Comparison of ENCODE assay signal across 1 cellular context in the genomic region with DNA sequence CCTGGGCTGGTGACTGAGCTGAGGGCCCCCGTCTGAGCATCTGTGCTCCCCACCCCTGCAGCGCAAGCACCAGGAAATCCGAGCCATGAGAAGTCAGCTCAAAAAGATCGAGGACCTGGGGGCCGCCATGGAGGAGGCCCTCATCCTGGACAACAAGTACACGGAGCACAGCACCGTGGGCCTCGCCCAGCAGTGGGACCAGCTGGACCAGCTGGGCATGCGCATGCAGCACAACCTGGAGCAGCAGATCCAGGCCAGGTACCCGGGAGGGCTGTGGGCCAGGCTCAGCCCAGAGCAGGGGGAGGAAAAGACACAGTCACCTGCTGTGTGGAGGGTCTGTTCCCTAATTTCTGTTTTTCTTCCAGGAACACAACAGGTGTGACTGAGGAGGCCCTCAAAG.
TF ChIP-seq lines count a peak whose summit lies in the region.

No MANE protein-coding gene starts in this region.

TF ChIP-seq in HCT116, 20 proteins besides CTCF, POLR2A, EP300 and RAD21 (continued from another document):
- TF ChIP-seq, protein P1, sequence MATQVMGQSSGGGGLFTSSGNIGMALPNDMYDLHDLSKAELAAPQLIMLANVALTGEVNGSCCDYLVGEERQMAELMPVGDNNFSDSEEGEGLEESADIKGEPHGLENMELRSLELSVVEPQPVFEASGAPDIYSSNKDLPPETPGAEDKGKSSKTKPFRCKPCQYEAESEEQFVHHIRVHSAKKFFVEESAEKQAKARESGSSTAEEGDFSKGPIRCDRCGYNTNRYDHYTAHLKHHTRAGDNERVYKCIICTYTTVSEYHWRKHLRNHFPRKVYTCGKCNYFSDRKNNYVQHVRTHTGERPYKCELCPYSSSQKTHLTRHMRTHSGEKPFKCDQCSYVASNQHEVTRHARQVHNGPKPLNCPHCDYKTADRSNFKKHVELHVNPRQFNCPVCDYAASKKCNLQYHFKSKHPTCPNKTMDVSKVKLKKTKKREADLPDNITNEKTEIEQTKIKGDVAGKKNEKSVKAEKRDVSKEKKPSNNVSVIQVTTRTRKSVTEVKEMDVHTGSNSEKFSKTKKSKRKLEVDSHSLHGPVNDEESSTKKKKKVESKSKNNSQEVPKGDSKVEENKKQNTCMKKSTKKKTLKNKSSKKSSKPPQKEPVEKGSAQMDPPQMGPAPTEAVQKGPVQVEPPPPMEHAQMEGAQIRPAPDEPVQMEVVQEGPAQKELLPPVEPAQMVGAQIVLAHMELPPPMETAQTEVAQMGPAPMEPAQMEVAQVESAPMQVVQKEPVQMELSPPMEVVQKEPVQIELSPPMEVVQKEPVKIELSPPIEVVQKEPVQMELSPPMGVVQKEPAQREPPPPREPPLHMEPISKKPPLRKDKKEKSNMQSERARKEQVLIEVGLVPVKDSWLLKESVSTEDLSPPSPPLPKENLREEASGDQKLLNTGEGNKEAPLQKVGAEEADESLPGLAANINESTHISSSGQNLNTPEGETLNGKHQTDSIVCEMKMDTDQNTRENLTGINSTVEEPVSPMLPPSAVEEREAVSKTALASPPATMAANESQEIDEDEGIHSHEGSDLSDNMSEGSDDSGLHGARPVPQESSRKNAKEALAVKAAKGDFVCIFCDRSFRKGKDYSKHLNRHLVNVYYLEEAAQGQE (IDR thresholded peaks at IDR 0.05; ENCODE audit: low read depth), result no peak
- TF ChIP-seq CEBPB (IDR thresholded peaks at IDR 0.05; ENCODE audit: low read depth), result no peak
